13 cellular contexts compared by ENCODE assay signal in genomic region chr4:1154523-1155182, GRCh38. TPM values are rescaled to one million over a fixed set of nuclear protein-coding genes. Genes with fewer than 3 reads are reported as not detected.
DNase-seq lines count a peak whose midpoint lies in the region; ATAC-seq, FAIRE-seq and TF ChIP-seq lines count a peak whose summit lies in the region.
"Had no signal": no experiment of that assay in that cellular context is flagged by ENCODE, and none has a peak within 500 bp of the region (broad histone marks: within the 10 kb centered on the region; RNA-seq: fewer than 3 reads in every experiment).

No MANE protein-coding gene starts in this region.

- no peak overlapping the region for H3K9ac ChIP-seq in rectal smooth muscle tissue (ENCODE audit: low read length)

- 32 to 67% (median 47%) methylated on average over 21 of the region's 21 CpGs for WGBS in small intestine, 3 donors

- H3K4me1 ChIP-seq in rectal smooth muscle tissue (ENCODE audit: control insufficient read depth, insufficient read depth, low read length) (peaks cover 7% of the 10 kb centered on the region), small intestine (ENCODE audit: control insufficient read depth in 2 of 2, insufficient read depth in 1 of 2, low read depth in 1 of 2, low read length in 1 of 2) (no peaks in the 10 kb centered on the region)

- ATAC-seq in HG02763 (IDR thresholded peaks at IDR 0.05; ENCODE audit: unreplicated experiment) (no peak), GM21381 (IDR thresholded peaks at IDR 0.05; ENCODE audit: unreplicated experiment) (no peak)

- TF ChIP-seq CTCF in fibroblast of mammary gland (conservative IDR thresholded peaks at IDR 0.05; ENCODE audit: control insufficient read depth, insufficient read depth, low read depth, low read length) = no peak

- no peaks in the 10 kb centered on the region for H3K27me3 ChIP-seq in rectal smooth muscle tissue (ENCODE audit: control insufficient read depth, insufficient read depth, low read length)
- no peaks in the 10 kb centered on the region for H3K27me3 ChIP-seq in small intestine (ENCODE audit: control insufficient read depth in 2 of 2, insufficient read depth in 2 of 2, low read length in 2 of 2)

- DNase-seq in COLO668 (lab: John Stamatoyannopoulos, UW; ENCODE audit: unreplicated experiment) (peak; percentile 74), NCI-H2029 (lab: John Stamatoyannopoulos, UW) (peak; percentile 74), fibroblast of mammary gland (ENCODE audit: low read depth) (peak; percentile 82), NCI-H2171 (lab: John Stamatoyannopoulos, UW) (no peak), small intestine (no peak)
- DNase-seq: activated CD4-positive, alpha-beta T cell treated with anti-CD3 and anti-CD28 coated beads, Interleukin-2, amount 50 U/mL, for 4 hours; activated naive CD4-positive, alpha-beta T cell treated with Interleukin-2 at 50 U/mL for 16 hours; hippocampal formation; SW 1271 had no signal

- H3K4me3 ChIP-seq in fibroblast of mammary gland (ENCODE audit: control insufficient read depth, low read depth, low read length) (no peak overlapping the region), rectal smooth muscle tissue (ENCODE audit: low read length) (no peak overlapping the region), small intestine (ENCODE audit: low read depth in 1 of 2, low read length in 2 of 2) (no peak overlapping the region)

- no peaks in the 10 kb centered on the region for H3K9me3 ChIP-seq in small intestine (ENCODE audit: control insufficient read depth, low read depth)

- H3K27ac ChIP-seq in rectal smooth muscle tissue (ENCODE audit: low read depth, low read length) (peak overlapping the region; percentile 15), small intestine (ENCODE audit: low read depth in 1 of 2, low read length in 1 of 2) (no peak overlapping the region)

- no peak for FAIRE-seq in small intestine (lab: Jason Lieb, UNC)
- FAIRE-seq: GM12892 had no signal

- H3K36me3 ChIP-seq in rectal smooth muscle tissue (ENCODE audit: control insufficient read depth, insufficient read depth, low read length) = no peaks in the 10 kb centered on the region
- no peaks in the 10 kb centered on the region for H3K36me3 ChIP-seq in small intestine (ENCODE audit: control insufficient read depth in 2 of 2, insufficient read depth in 2 of 2, low read length in 2 of 2)

RNA-seq across cellular contexts. Expression of gene SPON2, which starts 17.7 kb away (rescaled TPM):
- 10 to 100 TPM; 12.7 to 61.0 (median 34.3) TPM for polyA plus RNA-seq in small intestine

RNA-seq across cellular contexts. Expression of gene RNF212, which starts 41.3 kb away (rescaled TPM):
- polyA plus RNA-seq in small intestine = 1 to 10 TPM in 2 of 3 donors, not detected in 1; 1.4 to 1.7 TPM

Comparison
In these comparisons a context has a peak if more than half of its experiments do, and no peak if none do; other contexts are left out.
1. DNase-seq: peak in COLO668 (single experiment), NCI-H2029 (single experiment) and fibroblast of mammary gland (single experiment); none in NCI-H2171 (single experiment) and small intestine (single experiment).